In the genomic region with DNA sequence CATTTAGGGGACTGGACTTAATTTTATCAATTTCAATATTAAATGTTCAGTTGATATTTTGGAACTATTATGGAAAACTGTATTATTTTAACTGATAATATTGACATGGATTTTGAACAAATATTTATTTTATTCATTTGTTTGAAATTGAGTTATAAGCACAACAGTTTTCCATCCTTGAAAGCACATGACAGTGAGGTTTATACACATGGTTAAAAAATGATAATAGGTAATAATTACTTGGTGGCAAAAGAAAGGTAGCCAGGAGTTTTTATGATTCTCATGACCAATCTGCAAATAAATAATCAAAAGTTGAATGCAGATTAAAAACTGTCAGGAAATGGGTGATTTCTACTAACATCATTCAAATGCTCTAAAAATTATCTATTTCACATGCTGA, we compare ENCODE assay signal across 26 cellular contexts.
"Had no signal": no experiment of that assay in that cellular context is flagged by ENCODE, and none has a peak within 500 bp of the region (broad histone marks: within the 10 kb centered on the region; RNA-seq: fewer than 3 reads in every experiment).

No MANE protein-coding gene starts in this region.

- H3K27ac ChIP-seq: stomach, suprapubic skin, testis, thoracic aorta, thyroid gland, tibial artery, tibial nerve, transverse colon, upper lobe of left lung, upper lobe of right lung, uterus, vagina had no signal

- H3K4me3 ChIP-seq: stomach, suprapubic skin, testis, thoracic aorta, thyroid gland, tibial artery, tibial nerve, transverse colon, upper lobe of left lung, upper lobe of right lung, uterus, vagina had no signal

- ATAC-seq: stimulated activated effector memory CD8-positive, alpha-beta T cell treated with anti-CD3 and anti-CD28 coated beads, Interleukin-12 subunit alpha, Interleukin-12 subunit beta, amount 100 ng/mL, for 72 hours; stimulated activated memory B cell treated with anti-CD40 and anti-IgM and Interleukin-4, amounts not matched to agents 10 μg/mL and 1 μg/mL and 100 μg/mL, for 72 hours; stimulated activated naive B cell treated with anti-CD40 and anti-IgM and Interleukin-4, amounts not matched to agents 10 μg/mL and 1 μg/mL and 100 μg/mL, for 72 hours; stimulated activated naive CD8-positive, alpha-beta T cell treated with anti-CD3 and anti-CD28 coated beads, Interleukin-15, amount 100 ng/mL, for 72 hours; stimulated activated naive CD8-positive, alpha-beta T cell treated with anti-CD3 and anti-CD28 coated beads, Interleukin-15, Interleukin-2, amounts not matched to agents 100 U/mL and 50 U/mL, for 24 hours; upper lobe of right lung had no signal

- FAIRE-seq: urothelium cell line had no signal

- H3K9me3 ChIP-seq: suprapubic skin, testis, thoracic aorta, thyroid gland, tibial nerve, transverse colon, upper lobe of right lung, uterus, vagina had no signal

- H3K27me3 ChIP-seq: stomach, suprapubic skin, testis, thyroid gland, tibial artery, tibial nerve, transverse colon, upper lobe of left lung, upper lobe of right lung, uterus, vagina had no signal

- DNase-seq: stimulated activated CD4-positive, alpha-beta T cell treated with anti-CD3 and anti-CD28 coated beads, Interleukin-2, amount 100 ng/mL, for 48 hours; stimulated activated CD4-positive, alpha-beta T cell treated with anti-CD3 and anti-CD28 coated beads, Interleukin-4, amount 100 ng/mL, for 1 hour; stimulated activated CD4-positive, alpha-beta T cell treated with anti-CD3 and anti-CD28 coated beads, Interleukin-4, amount 100 ng/mL, for 24 hours; stimulated activated CD4-positive, alpha-beta T cell treated with anti-CD3 and anti-CD28 coated beads, Interleukin-4, amount 100 ng/mL, for 4 hours; stimulated activated CD8-positive, alpha-beta memory T cell treated with anti-CD3 and anti-CD28 coated beads, Interleukin-4, amount 100 ng/mL, for 48 hours; stimulated activated naive B cell treated with anti-CD40 and anti-IgM and Interleukin-4, amounts not matched to agents 10 μg/mL and 1 μg/mL and 100 μg/mL, for 72 hours; stimulated activated naive CD4-positive, alpha-beta T cell; stimulated activated naive CD4-positive, alpha-beta T cell treated with Interleukin-2 at 50 U/mL for 16 hours; stimulated activated naive CD8-positive, alpha-beta T cell treated with anti-CD3 and anti-CD28 coated beads, Interleukin-15, amount 100 ng/mL, for 72 hours; stimulated activated naive CD8-positive, alpha-beta T cell treated with anti-CD3 and anti-CD28 coated beads, Interleukin-15, Interleukin-2, amounts not matched to agents 100 U/mL and 50 U/mL, for 24 hours; stomach; substantia nigra; testis; thyroid gland; tibial artery; transverse colon; upper lobe of left lung; upper lobe of right lung; uterus had no signal

- H3K4me1 ChIP-seq: stomach, suprapubic skin, testis, thyroid gland, tibial artery, tibial nerve, transverse colon, upper lobe of left lung, upper lobe of right lung, uterus, vagina had no signal

- H3K36me3 ChIP-seq: stomach, suprapubic skin, thoracic aorta, thyroid gland, tibial artery, tibial nerve, transverse colon, upper lobe of left lung, upper lobe of right lung, uterus, vagina had no signal
